ENCODE assay signal across 27 cellular contexts in the genomic region with DNA sequence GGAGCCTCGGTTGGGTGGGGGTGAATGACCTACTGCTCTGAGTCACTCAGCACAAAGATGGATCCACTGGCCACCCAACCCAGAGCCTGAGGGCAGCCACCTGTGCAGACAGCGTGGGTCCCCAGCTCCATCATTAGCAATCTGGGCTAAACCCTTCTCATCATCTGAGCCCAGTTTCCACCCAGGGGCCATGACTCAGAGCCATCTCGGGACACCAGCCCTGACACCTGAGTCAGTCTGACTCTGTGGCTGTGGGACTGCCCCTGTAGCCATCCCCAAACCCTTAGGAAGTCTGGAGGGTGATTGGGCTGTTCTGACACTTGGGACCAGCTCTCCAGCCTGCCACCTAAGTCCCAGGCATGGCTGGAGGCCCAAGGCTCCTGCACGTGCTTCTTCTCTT.
DNase-seq lines count a peak whose midpoint lies in the region; ATAC-seq, FAIRE-seq and TF ChIP-seq lines count a peak whose summit lies in the region.
"Had no signal": no experiment of that assay in that cellular context is flagged by ENCODE, and none has a peak within 500 bp of the region (broad histone marks: within the 10 kb centered on the region; RNA-seq: fewer than 3 reads in every experiment).

No MANE protein-coding gene starts in this region.

- TF ChIP-seq CTCF in activated CD8-positive, alpha-beta T cell treated with anti-CD3 and anti-CD28 coated beads for 36 hours (IDR thresholded peaks at IDR 0.05), result no peak
- no peak for TF ChIP-seq CTCF in bronchial epithelial cell (IDR thresholded peaks at IDR 0.05; ENCODE audit: insufficient read depth, low read length, severe bottlenecking)
- TF ChIP-seq CTCF in GM13976 (IDR thresholded peaks at IDR 0.05; ENCODE audit: borderline replicate concordance, control extremely low read depth, extremely low read depth, insufficient read depth, missing control alignments), result no peak

- H3K36me3 ChIP-seq in bronchial epithelial cell (ENCODE audit: control insufficient read depth, insufficient read depth, low read length), result no peaks in the 10 kb centered on the region

- no peak overlapping the region for H3K4me3 ChIP-seq in bronchial epithelial cell (ENCODE audit: low read depth, low read length)
- H3K4me3 ChIP-seq: SK-N-MC had no signal

- H3K4me1 Mint-ChIP-seq in activated CD8-positive, alpha-beta T cell treated with anti-CD3 and anti-CD28 coated beads for 36 hours (ENCODE audit: low read depth), result no peaks in the 10 kb centered on the region
- H3K4me1 Mint-ChIP-seq in activated CD8-positive, alpha-beta T cell treated with anti-CD3 and anti-CD28 coated beads, Interleukin-2, amount 10 ng/mL, durations not matched to agents 7 days and 5 days (ENCODE audit: low read depth), result no peaks in the 10 kb centered on the region
- no peaks in the 10 kb centered on the region for H3K4me1 Mint-ChIP-seq in activated T-helper 2 cell treated with anti-CD3 and anti-CD28 coated beads, Interferon-gamma antibody, Interleukin-2, Interleukin-4, amounts not matched to agents 10 μg/mL and 5 μg/mL and 100 μg/mL, durations not matched to agents 14 hours and 24 hours and 36 hours (ENCODE audit: low read depth)
- H3K4me1 Mint-ChIP-seq: CD8-positive, alpha-beta memory T cell; IgD-negative memory B cell had no signal

- peak; percentile 24 for ATAC-seq in activated CD8-positive, alpha-beta T cell treated with anti-CD3 and anti-CD28 coated beads for 36 hours
- no peak for ATAC-seq in activated CD8-positive, alpha-beta T cell treated with anti-CD3 and anti-CD28 coated beads, Interleukin-2, amount 10 ng/mL, durations not matched to agents 7 days and 5 days
- ATAC-seq in stimulated activated naive CD8-positive, alpha-beta T cell treated with anti-CD3 and anti-CD28 coated beads, Interleukin-15, Interleukin-2, amounts not matched to agents 100 U/mL and 50 U/mL, for 24 hours, result peak; percentile 62

- no peaks in the 10 kb centered on the region for H3K9me3 Mint-ChIP-seq in activated CD8-positive, alpha-beta T cell treated with anti-CD3 and anti-CD28 coated beads for 36 hours
- H3K9me3 Mint-ChIP-seq in activated CD8-positive, alpha-beta T cell treated with anti-CD3 and anti-CD28 coated beads, Interleukin-2, amount 10 ng/mL, durations not matched to agents 7 days and 5 days (ENCODE audit: insufficient read depth), result no peaks in the 10 kb centered on the region
- H3K9me3 Mint-ChIP-seq in activated T-helper 2 cell treated with anti-CD3 and anti-CD28 coated beads, Interferon-gamma antibody, Interleukin-2, Interleukin-4, amounts not matched to agents 10 μg/mL and 5 μg/mL and 100 μg/mL, durations not matched to agents 14 hours and 24 hours and 36 hours, result no peaks in the 10 kb centered on the region

- H3K27me3 Mint-ChIP-seq in activated CD8-positive, alpha-beta T cell treated with anti-CD3 and anti-CD28 coated beads for 36 hours, result peaks cover 11% of the 10 kb centered on the region
- H3K27me3 Mint-ChIP-seq in activated CD8-positive, alpha-beta T cell treated with anti-CD3 and anti-CD28 coated beads, Interleukin-2, amount 10 ng/mL, durations not matched to agents 7 days and 5 days (ENCODE audit: low read depth), result no peaks in the 10 kb centered on the region
- no peaks in the 10 kb centered on the region for H3K27me3 Mint-ChIP-seq in activated T-helper 2 cell treated with anti-CD3 and anti-CD28 coated beads, Interferon-gamma antibody, Interleukin-2, Interleukin-4, amounts not matched to agents 10 μg/mL and 5 μg/mL and 100 μg/mL, durations not matched to agents 14 hours and 24 hours and 36 hours (ENCODE audit: low read depth)

- H3K27me3 ChIP-seq in bronchial epithelial cell (ENCODE audit: control insufficient read depth, insufficient read depth, low read length), result peaks cover 2% of the 10 kb centered on the region

- peak; percentile 62 for FAIRE-seq in GM12892 (lab: Jason Lieb, UNC)
- peak; percentile 92 for FAIRE-seq in bronchial epithelial cell (lab: Jason Lieb, UNC)
- FAIRE-seq: A204.1, RCC 7860 had no signal

- no peak overlapping the region for H3K4me3 Mint-ChIP-seq in activated CD8-positive, alpha-beta T cell treated with anti-CD3 and anti-CD28 coated beads for 36 hours
- no peak overlapping the region for H3K4me3 Mint-ChIP-seq in activated CD8-positive, alpha-beta T cell treated with anti-CD3 and anti-CD28 coated beads, Interleukin-2, amount 10 ng/mL, durations not matched to agents 7 days and 5 days
- H3K4me3 Mint-ChIP-seq in activated T-helper 2 cell treated with anti-CD3 and anti-CD28 coated beads, Interferon-gamma antibody, Interleukin-2, Interleukin-4, amounts not matched to agents 10 μg/mL and 5 μg/mL and 100 μg/mL, durations not matched to agents 14 hours and 24 hours and 36 hours (ENCODE audit: low read depth), result no peak overlapping the region
- H3K4me3 Mint-ChIP-seq: CD14-positive monocyte; CD8-positive, alpha-beta memory T cell; IgD-negative memory B cell had no signal

- in situ Hi-C loops in GM13976 (cut with MboI; ENCODE audit: low sequenced_read_pairs, unreplicated experiment), result no loop called here

- intact Hi-C loops in activated CD8-positive, alpha-beta T cell treated with anti-CD3 and anti-CD28 coated beads for 36 hours (cut with micrococcal nuclease), result no loop called here
- intact Hi-C loops in activated T-helper 2 cell treated with anti-CD3 and anti-CD28 coated beads, Interferon-gamma antibody, Interleukin-2, Interleukin-4, amounts not matched to agents 10 μg/mL and 5 μg/mL and 100 μg/mL, durations not matched to agents 14 hours and 24 hours and 36 hours (cut with micrococcal nuclease), result no loop called here

- POLR2A ChIA-PET in activated CD8-positive, alpha-beta T cell treated with anti-CD3 and anti-CD28 coated beads for 36 hours (lab: Charles Lee), result no interaction called here
- POLR2A ChIA-PET in activated CD8-positive, alpha-beta T cell treated with anti-CD3 and anti-CD28 coated beads, Interleukin-2, amount 10 ng/mL, durations not matched to agents 7 days and 5 days (lab: Charles Lee), result no interaction called here

- no peak for DNase-seq in activated CD8-positive, alpha-beta T cell treated with anti-CD3 and anti-CD28 coated beads for 36 hours
- no peak for DNase-seq in activated CD8-positive, alpha-beta T cell treated with anti-CD3 and anti-CD28 coated beads, Interleukin-2, amount 10 ng/mL, durations not matched to agents 7 days and 5 days
- DNase-seq in GM12892 (ENCODE audit: insufficient read length), result peak; percentile 23
- no peak for DNase-seq in bronchial epithelial cell (ENCODE audit: low read depth)
- DNase-seq in stimulated activated naive CD8-positive, alpha-beta T cell treated with anti-CD3 and anti-CD28 coated beads, Interleukin-15, Interleukin-2, amounts not matched to agents 100 U/mL and 50 U/mL, for 24 hours, result no peak
- no peak for DNase-seq in AML-193 (lab: John Stamatoyannopoulos, UW)
- DNase-seq in activated T-helper 2 cell treated with anti-CD3 and anti-CD28 coated beads, Interferon-gamma antibody, Interleukin-2, Interleukin-4, amounts not matched to agents 10 μg/mL and 5 μg/mL and 100 μg/mL, durations not matched to agents 14 hours and 24 hours and 36 hours (ENCODE audit: low spot score), result no peak
- no peak for DNase-seq in GM13976 (ENCODE audit: low spot score)
- DNase-seq: CD8-positive, alpha-beta memory T cell; DMS 273 treated with DMSO at 0.1 percent for 48 hours; DMS79; GF-D8; GOT3; HCEC 1CT; NCI-H1092; NCI-H1417 treated with DMSO at 0.1 percent for 48 hours; NCI-H1694 treated with DMSO at 0.1 percent for 48 hours; NCI-H2081; NCI-H2227 treated with DMSO at 0.1 percent for 48 hours; NCI-H526 treated with DMSO at 0.1 percent for 48 hours; OCI-M1; SIG-M5 had no signal

- no peak for TF ChIP-seq POLR2A in GM12892 (IDR thresholded peaks at IDR 0.05; ENCODE audit: low read depth, low read length)

- no peaks in the 10 kb centered on the region for H3K36me3 Mint-ChIP-seq in activated CD8-positive, alpha-beta T cell treated with anti-CD3 and anti-CD28 coated beads for 36 hours (ENCODE audit: low read depth)
- no peaks in the 10 kb centered on the region for H3K36me3 Mint-ChIP-seq in activated CD8-positive, alpha-beta T cell treated with anti-CD3 and anti-CD28 coated beads, Interleukin-2, amount 10 ng/mL, durations not matched to agents 7 days and 5 days (ENCODE audit: low read depth)
- no peaks in the 10 kb centered on the region for H3K36me3 Mint-ChIP-seq in activated T-helper 2 cell treated with anti-CD3 and anti-CD28 coated beads, Interferon-gamma antibody, Interleukin-2, Interleukin-4, amounts not matched to agents 10 μg/mL and 5 μg/mL and 100 μg/mL, durations not matched to agents 14 hours and 24 hours and 36 hours (ENCODE audit: low read depth)
- H3K36me3 Mint-ChIP-seq: CD14-positive monocyte; CD8-positive, alpha-beta memory T cell had no signal

- no peak overlapping the region for H3K27ac Mint-ChIP-seq in activated CD8-positive, alpha-beta T cell treated with anti-CD3 and anti-CD28 coated beads for 36 hours
- no peak overlapping the region for H3K27ac Mint-ChIP-seq in activated CD8-positive, alpha-beta T cell treated with anti-CD3 and anti-CD28 coated beads, Interleukin-2, amount 10 ng/mL, durations not matched to agents 7 days and 5 days
- H3K27ac Mint-ChIP-seq in activated T-helper 2 cell treated with anti-CD3 and anti-CD28 coated beads, Interferon-gamma antibody, Interleukin-2, Interleukin-4, amounts not matched to agents 10 μg/mL and 5 μg/mL and 100 μg/mL, durations not matched to agents 14 hours and 24 hours and 36 hours, result no peak overlapping the region
- H3K27ac Mint-ChIP-seq: CD14-positive monocyte; CD8-positive, alpha-beta memory T cell; IgD-negative memory B cell had no signal

- CTCF ChIA-PET in activated CD8-positive, alpha-beta T cell treated with anti-CD3 and anti-CD28 coated beads for 36 hours (lab: Charles Lee), result no interaction called here
- CTCF ChIA-PET in activated CD8-positive, alpha-beta T cell treated with anti-CD3 and anti-CD28 coated beads, Interleukin-2, amount 10 ng/mL, durations not matched to agents 7 days and 5 days (lab: Charles Lee), result no interaction called here
